1 cellular context compared by ENCODE assay signal in the genomic region with DNA sequence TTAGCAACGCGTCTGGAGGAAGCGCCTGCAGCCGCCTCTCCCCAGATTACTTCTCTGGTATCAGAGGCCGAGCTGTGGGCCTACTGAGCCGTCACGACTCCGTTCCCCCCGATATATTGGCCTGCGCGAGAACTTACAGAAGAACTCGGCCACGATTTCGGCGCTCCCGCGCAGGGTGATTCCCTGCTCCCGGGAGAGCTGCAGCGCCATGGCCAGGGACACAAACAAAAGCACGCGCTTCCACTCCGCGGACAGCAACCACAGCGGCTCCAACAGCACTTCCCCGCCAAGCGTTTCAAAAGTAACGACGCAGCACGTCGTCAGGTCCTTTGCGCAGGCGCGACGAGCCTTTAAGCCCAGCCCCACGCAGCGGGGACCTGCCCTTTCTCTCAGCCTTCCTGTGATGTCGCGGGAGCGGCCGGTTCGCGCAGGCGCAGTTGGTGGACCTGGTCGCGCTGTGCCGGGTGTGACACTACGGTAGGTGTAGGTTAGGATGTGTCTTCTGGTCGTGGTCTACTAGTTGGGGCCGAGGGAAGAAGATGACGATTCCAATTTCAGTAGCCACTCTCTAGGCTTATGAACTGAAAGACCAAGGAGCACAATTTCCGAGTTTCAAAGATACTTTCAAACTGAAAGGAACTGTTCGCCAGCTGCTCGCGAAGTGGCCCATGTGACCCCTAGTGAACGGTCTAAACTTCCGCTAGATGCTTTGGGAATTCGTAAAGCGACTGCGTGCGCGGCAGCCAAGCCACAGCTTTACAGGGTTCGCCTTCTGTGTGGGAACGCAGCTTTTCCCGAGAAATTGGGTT.
TF ChIP-seq lines count a peak whose summit lies in the region.

A gene (minus strand): TSS at position 324 of the 809 bp plus-strand sequence. CDS start 114 bp downstream, at position 210.

TF ChIP-seq in K562, 482 proteins besides CTCF, POLR2A, EP300 and RAD21 (continued from another document and continues in another):
- TF ChIP-seq, protein P1, sequence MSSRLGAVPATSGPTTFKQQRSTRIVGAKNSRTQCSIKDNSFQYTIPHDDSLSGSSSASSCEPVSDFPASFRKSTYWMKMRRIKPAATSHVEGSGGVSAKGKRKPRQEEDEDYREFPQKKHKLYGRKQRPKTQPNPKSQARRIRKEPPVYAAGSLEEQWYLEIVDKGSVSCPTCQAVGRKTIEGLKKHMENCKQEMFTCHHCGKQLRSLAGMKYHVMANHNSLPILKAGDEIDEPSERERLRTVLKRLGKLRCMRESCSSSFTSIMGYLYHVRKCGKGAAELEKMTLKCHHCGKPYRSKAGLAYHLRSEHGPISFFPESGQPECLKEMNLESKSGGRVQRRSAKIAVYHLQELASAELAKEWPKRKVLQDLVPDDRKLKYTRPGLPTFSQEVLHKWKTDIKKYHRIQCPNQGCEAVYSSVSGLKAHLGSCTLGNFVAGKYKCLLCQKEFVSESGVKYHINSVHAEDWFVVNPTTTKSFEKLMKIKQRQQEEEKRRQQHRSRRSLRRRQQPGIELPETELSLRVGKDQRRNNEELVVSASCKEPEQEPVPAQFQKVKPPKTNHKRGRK (tag; IDR thresholded peaks at IDR 0.05) = no peak
- TF ChIP-seq ZNF184 (CRISPR knock-in tag; IDR thresholded peaks at IDR 0.05) (no peak), NR2F6 (CRISPR knock-in tag; IDR thresholded peaks at IDR 0.05) (no peak), ARNT (IDR thresholded peaks at IDR 0.05) (no peak), ILK (tag; IDR thresholded peaks at IDR 0.05; ENCODE audit: borderline replicate concordance, low read depth) (no peak), MXI1 (IDR thresholded peaks at IDR 0.05; ENCODE audit: low read depth, low read length) (peak; percentile 76), SMAD1 (IDR thresholded peaks at IDR 0.05; ENCODE audit: low read depth, low read length, partially characterized antibody) (peak; percentile 71), STAG1 (CRISPR knock-in tag; IDR thresholded peaks at IDR 0.05; ENCODE audit: borderline replicate concordance) (no peak), SREBF2 (CRISPR knock-in tag; IDR thresholded peaks at IDR 0.05) (no peak), ARID1B (IDR thresholded peaks at IDR 0.05) (peak; percentile 7; the same call in 1 of the 2 replicates), CBX8 (IDR thresholded peaks at IDR 0.05; ENCODE audit: borderline replicate concordance, extremely low read depth, low read depth, low read length, poor library complexity, severe bottlenecking) (no peak), SP1 (CRISPR knock-in tag; IDR thresholded peaks at IDR 0.05) (peak; percentile 80), ZBTB1 (CRISPR knock-in tag; IDR thresholded peaks at IDR 0.05; ENCODE audit: borderline replicate concordance, low read depth) (0 out of 2 replicates have a peak, but pooled peaks have one; percentile 13), HDAC1 (IDR thresholded peaks at IDR 0.05) (peak; percentile 28 to 99; a peak in 3 of 4 replicates), SIX5 (IDR thresholded peaks at IDR 0.05; ENCODE audit: borderline replicate concordance in 1 of 2, insufficient read depth in 1 of 2, low read depth in 1 of 2, low read length in 2 of 2) (no peak), PHF20 (IDR thresholded peaks at IDR 0.05; ENCODE audit: partially characterized antibody) (peak; percentile 24), TOE1 (IDR thresholded peaks at IDR 0.05; ENCODE audit: borderline replicate concordance) (peak; percentile 43; the same call in 1 of the 2 replicates), TOE1 (CRISPR knock-in tag; IDR thresholded peaks at IDR 0.05; ENCODE audit: borderline replicate concordance, low read depth) (0 out of 2 replicates have a peak, but pooled peaks have one; percentile 19), ZNF311 (CRISPR knock-in tag; IDR thresholded peaks at IDR 0.05) (no peak), POLR2G (IDR thresholded peaks at IDR 0.05; ENCODE audit: low read depth, low read length) (peak; percentile 95), KLF6 (CRISPR knock-in tag; IDR thresholded peaks at IDR 0.05; ENCODE audit: borderline replicate concordance) (no peak), ATF1 (CRISPR knock-in tag; IDR thresholded peaks at IDR 0.05) (no peak), ATF1 (tag; IDR thresholded peaks at IDR 0.05) (peak; percentile 94), RB1 (IDR thresholded peaks at IDR 0.05; ENCODE audit: low read depth) (peak; percentile 25; the same call in 1 of the 2 replicates), SETDB1 (IDR thresholded peaks at IDR 0.05; ENCODE audit: low read length) (peak; percentile 86), ZNF76 (CRISPR knock-in tag; IDR thresholded peaks at IDR 0.05; ENCODE audit: borderline replicate concordance) (no peak), BRF1 (IDR thresholded peaks at IDR 0.05; ENCODE audit: borderline replicate concordance, extremely low read depth, insufficient read length) (no peak), DNMT1 (IDR thresholded peaks at IDR 0.05) (no peak), ZKSCAN1 (IDR thresholded peaks at IDR 0.05; ENCODE audit: low read depth, low read length) (no peak), ATF7 (IDR thresholded peaks at IDR 0.05) (peak; percentile 28; the same call in 1 of the 2 replicates), CBFA2T2 (conservative IDR thresholded peaks at IDR 0.05) (peak; percentile 25; the same call in 1 of the 2 replicates)
- TF ChIP-seq, protein P2, sequence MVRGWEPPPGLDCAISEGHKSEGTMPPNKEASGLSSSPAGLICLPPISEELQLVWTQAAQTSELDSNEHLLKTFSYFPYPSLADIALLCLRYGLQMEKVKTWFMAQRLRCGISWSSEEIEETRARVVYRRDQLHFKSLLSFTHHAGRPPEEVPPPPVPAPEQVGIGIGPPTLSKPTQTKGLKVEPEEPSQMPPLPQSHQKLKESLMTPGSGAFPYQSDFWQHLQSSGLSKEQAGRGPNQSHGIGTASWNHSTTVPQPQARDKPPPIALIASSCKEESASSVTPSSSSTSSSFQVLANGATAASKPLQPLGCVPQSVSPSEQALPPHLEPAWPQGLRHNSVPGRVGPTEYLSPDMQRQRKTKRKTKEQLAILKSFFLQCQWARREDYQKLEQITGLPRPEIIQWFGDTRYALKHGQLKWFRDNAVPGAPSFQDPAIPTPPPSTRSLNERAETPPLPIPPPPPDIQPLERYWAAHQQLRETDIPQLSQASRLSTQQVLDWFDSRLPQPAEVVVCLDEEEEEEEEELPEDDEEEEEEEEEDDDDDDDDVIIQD (CRISPR knock-in tag; IDR thresholded peaks at IDR 0.05) = no peak
- TF ChIP-seq, protein P3, sequence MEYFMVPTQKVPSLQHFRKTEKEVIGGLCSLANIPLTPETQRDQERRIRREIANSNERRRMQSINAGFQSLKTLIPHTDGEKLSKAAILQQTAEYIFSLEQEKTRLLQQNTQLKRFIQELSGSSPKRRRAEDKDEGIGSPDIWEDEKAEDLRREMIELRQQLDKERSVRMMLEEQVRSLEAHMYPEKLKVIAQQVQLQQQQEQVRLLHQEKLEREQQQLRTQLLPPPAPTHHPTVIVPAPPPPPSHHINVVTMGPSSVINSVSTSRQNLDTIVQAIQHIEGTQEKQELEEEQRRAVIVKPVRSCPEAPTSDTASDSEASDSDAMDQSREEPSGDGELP (CRISPR knock-in tag; IDR thresholded peaks at IDR 0.05; ENCODE audit: borderline replicate concordance) = peak; percentile 88
- TF ChIP-seq, protein P4, sequence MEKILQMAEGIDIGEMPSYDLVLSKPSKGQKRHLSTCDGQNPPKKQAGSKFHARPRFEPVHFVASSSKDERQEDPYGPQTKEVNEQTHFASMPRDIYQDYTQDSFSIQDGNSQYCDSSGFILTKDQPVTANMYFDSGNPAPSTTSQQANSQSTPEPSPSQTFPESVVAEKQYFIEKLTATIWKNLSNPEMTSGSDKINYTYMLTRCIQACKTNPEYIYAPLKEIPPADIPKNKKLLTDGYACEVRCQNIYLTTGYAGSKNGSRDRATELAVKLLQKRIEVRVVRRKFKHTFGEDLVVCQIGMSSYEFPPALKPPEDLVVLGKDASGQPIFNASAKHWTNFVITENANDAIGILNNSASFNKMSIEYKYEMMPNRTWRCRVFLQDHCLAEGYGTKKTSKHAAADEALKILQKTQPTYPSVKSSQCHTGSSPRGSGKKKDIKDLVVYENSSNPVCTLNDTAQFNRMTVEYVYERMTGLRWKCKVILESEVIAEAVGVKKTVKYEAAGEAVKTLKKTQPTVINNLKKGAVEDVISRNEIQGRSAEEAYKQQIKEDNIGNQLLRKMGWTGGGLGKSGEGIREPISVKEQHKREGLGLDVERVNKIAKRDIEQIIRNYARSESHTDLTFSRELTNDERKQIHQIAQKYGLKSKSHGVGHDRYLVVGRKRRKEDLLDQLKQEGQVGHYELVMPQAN (IDR thresholded peaks at IDR 0.05; ENCODE audit: borderline replicate concordance) = peak; percentile 94
- TF ChIP-seq, protein P5, sequence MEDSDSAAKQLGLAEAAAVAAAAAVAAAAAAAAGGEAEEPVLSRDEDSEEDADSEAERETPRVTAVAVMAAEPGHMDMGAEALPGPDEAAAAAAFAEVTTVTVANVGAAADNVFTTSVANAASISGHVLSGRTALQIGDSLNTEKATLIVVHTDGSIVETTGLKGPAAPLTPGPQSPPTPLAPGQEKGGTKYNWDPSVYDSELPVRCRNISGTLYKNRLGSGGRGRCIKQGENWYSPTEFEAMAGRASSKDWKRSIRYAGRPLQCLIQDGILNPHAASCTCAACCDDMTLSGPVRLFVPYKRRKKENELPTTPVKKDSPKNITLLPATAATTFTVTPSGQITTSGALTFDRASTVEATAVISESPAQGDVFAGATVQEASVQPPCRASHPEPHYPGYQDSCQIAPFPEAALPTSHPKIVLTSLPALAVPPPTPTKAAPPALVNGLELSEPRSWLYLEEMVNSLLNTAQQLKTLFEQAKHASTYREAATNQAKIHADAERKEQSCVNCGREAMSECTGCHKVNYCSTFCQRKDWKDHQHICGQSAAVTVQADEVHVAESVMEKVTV (CRISPR knock-in tag; IDR thresholded peaks at IDR 0.05) = no peak
- TF ChIP-seq, protein P6, sequence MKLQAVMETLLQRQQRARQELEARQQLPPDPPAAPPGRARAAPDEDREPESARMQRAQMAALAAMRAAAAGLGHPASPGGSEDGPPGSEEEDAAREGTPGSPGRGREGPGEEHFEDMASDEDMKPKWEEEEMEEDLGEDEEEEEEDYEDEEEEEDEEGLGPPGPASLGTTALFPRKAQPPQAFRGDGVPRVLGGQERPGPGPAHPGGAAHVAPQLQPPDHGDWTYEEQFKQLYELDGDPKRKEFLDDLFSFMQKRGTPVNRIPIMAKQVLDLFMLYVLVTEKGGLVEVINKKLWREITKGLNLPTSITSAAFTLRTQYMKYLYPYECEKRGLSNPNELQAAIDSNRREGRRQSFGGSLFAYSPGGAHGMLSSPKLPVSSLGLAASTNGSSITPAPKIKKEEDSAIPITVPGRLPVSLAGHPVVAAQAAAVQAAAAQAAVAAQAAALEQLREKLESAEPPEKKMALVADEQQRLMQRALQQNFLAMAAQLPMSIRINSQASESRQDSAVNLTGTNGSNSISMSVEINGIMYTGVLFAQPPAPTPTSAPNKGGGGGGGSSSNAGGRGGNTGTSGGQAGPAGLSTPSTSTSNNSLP (IDR thresholded peaks at IDR 0.05; ENCODE audit: borderline replicate concordance, low read depth, low read length) = no peak
- TF ChIP-seq, protein P7, sequence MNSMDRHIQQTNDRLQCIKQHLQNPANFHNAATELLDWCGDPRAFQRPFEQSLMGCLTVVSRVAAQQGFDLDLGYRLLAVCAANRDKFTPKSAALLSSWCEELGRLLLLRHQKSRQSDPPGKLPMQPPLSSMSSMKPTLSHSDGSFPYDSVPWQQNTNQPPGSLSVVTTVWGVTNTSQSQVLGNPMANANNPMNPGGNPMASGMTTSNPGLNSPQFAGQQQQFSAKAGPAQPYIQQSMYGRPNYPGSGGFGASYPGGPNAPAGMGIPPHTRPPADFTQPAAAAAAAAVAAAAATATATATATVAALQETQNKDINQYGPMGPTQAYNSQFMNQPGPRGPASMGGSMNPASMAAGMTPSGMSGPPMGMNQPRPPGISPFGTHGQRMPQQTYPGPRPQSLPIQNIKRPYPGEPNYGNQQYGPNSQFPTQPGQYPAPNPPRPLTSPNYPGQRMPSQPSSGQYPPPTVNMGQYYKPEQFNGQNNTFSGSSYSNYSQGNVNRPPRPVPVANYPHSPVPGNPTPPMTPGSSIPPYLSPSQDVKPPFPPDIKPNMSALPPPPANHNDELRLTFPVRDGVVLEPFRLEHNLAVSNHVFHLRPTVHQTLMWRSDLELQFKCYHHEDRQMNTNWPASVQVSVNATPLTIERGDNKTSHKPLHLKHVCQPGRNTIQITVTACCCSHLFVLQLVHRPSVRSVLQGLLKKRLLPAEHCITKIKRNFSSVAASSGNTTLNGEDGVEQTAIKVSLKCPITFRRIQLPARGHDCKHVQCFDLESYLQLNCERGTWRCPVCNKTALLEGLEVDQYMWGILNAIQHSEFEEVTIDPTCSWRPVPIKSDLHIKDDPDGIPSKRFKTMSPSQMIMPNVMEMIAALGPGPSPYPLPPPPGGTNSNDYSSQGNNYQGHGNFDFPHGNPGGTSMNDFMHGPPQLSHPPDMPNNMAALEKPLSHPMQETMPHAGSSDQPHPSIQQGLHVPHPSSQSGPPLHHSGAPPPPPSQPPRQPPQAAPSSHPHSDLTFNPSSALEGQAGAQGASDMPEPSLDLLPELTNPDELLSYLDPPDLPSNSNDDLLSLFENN (IDR thresholded peaks at IDR 0.05; ENCODE audit: low read depth in 2 of 2, low read length in 2 of 2) = no peak
- TF ChIP-seq, protein P8, sequence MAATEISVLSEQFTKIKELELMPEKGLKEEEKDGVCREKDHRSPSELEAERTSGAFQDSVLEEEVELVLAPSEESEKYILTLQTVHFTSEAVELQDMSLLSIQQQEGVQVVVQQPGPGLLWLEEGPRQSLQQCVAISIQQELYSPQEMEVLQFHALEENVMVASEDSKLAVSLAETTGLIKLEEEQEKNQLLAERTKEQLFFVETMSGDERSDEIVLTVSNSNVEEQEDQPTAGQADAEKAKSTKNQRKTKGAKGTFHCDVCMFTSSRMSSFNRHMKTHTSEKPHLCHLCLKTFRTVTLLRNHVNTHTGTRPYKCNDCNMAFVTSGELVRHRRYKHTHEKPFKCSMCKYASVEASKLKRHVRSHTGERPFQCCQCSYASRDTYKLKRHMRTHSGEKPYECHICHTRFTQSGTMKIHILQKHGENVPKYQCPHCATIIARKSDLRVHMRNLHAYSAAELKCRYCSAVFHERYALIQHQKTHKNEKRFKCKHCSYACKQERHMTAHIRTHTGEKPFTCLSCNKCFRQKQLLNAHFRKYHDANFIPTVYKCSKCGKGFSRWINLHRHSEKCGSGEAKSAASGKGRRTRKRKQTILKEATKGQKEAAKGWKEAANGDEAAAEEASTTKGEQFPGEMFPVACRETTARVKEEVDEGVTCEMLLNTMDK (IDR thresholded peaks at IDR 0.05; ENCODE audit: borderline replicate concordance, insufficient read depth, low read depth, low read length, poor library complexity, severe bottlenecking) = no peak
